ENCODE assay signal across 24 cellular contexts in genomic region chr2:167726788-167727187, GRCh38.
"Had no signal": no experiment of that assay in that cellular context is flagged by ENCODE, and none has a peak within 500 bp of the region (broad histone marks: within the 10 kb centered on the region; RNA-seq: fewer than 3 reads in every experiment).

No MANE protein-coding gene starts in this region.

- H3K36me3 ChIP-seq: esophagus muscularis mucosa, gastroesophageal sphincter, heart left ventricle, left lung, lower lobe of right lung had no signal

- H3K4me3 ChIP-seq: coronary artery, dorsolateral prefrontal cortex, esophagus muscularis mucosa, gastroesophageal sphincter, heart left ventricle, hepatocyte, left lung, lower lobe of right lung had no signal

- H3K4me1 Mint-ChIP-seq: immature natural killer cell; mesothelial cell of epicardium; naive thymus-derived CD4-positive, alpha-beta T cell had no signal

- H3K27me3 ChIP-seq: dorsolateral prefrontal cortex, esophagus muscularis mucosa, foreskin keratinocyte, gastroesophageal sphincter, heart left ventricle, hepatocyte, left lung had no signal

- DNase-seq: dermis blood vessel endothelial cell; dorsolateral prefrontal cortex; effector CD4-positive, alpha-beta T cell; effector memory CD4-positive, alpha-beta T cell; foreskin keratinocyte; heart left ventricle; hypothalamus; immature natural killer cell; islet precursor cell; kidney; kidney glomerular epithelial cell; left lung; left ventricle myocardium superior; lower lobe of right lung; mesenchymal stem cell; naive thymus-derived CD4-positive, alpha-beta T cell had no signal

- ATAC-seq: foreskin keratinocyte; gastroesophageal sphincter; heart left ventricle; left lung; left ventricle myocardium superior; lower lobe of right lung; naive thymus-derived CD4-positive, alpha-beta T cell had no signal

- H3K9me3 ChIP-seq: esophagus muscularis mucosa, gastroesophageal sphincter, heart left ventricle, left lung, lower lobe of right lung had no signal

- H3K27ac ChIP-seq: coronary artery, dorsolateral prefrontal cortex, esophagus muscularis mucosa, foreskin keratinocyte, gastroesophageal sphincter, heart left ventricle, hepatocyte, left lung, lower lobe of right lung had no signal

- H3K27ac Mint-ChIP-seq: immature natural killer cell; mesothelial cell of epicardium; naive thymus-derived CD4-positive, alpha-beta T cell had no signal

- H3K9me3 Mint-ChIP-seq: mesothelial cell of epicardium had no signal

- H3K4me3 Mint-ChIP-seq: immature natural killer cell; mesothelial cell of epicardium; naive thymus-derived CD4-positive, alpha-beta T cell had no signal

- H3K4me1 ChIP-seq: esophagus muscularis mucosa, foreskin keratinocyte, gastroesophageal sphincter, left lung, lower lobe of right lung had no signal

- H3K36me3 Mint-ChIP-seq: immature natural killer cell; mesothelial cell of epicardium; naive thymus-derived CD4-positive, alpha-beta T cell had no signal

- FAIRE-seq: colon, endothelial cell of umbilical vein, frontal cortex, kidney had no signal
